ENCODE assay signal across 1 cellular context in the genomic region with DNA sequence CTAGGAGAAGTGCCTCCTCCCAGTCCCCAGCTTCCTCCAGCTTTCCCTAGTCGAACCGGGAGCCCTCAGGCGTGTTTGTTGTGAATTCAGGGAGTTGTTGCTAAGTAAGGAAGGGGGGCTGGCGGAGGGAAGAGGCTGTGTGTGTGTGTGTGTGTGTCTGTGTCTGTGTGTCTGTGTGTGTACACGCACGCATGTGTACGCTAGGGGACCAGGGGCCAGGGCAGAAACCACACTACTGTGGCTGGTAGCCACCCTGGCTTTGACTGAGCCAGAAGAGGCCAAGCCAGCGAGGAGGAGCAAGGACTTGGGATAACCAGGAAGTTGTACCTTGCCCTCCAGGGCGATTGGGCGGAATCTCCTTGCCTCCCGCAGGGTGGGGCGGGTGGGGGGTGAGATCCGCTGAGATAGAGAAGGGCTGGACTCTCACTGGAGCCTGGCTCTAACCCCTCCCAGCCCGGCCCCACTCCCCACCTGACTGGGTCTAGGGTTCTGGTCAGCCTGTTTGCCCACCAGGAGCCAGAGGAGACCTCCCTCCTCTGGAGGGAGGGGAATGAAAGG.
A peak's percentile ranks its signal among the peaks of the same experiment; 100 is the strongest.
TF ChIP-seq lines count a peak whose summit lies in the region.

No MANE protein-coding gene starts in this region.

TF ChIP-seq in HepG2, 621 proteins besides CTCF, POLR2A, EP300 and RAD21 (continues in another document):
- TF ChIP-seq TP53 (CRISPR knock-in tag; conservative IDR thresholded peaks at IDR 0.05) (no peak), SAP130 (CRISPR knock-in tag; IDR thresholded peaks at IDR 0.05; ENCODE audit: low read depth) (peak; percentile 42; the same call in 1 of the 2 replicates), ISX (CRISPR knock-in tag; conservative IDR thresholded peaks at IDR 0.05) (no peak), RBFOX2 (IDR thresholded peaks at IDR 0.05; ENCODE audit: low read depth, low read length) (no peak), SP140L (CRISPR knock-in tag; IDR thresholded peaks at IDR 0.05; ENCODE audit: borderline replicate concordance) (no peak), GPBP1L1 (CRISPR knock-in tag; IDR thresholded peaks at IDR 0.05) (no peak), IRX3 (CRISPR knock-in tag; IDR thresholded peaks at IDR 0.05; ENCODE audit: borderline replicate concordance, low read depth) (no peak), NPAS2 (CRISPR knock-in tag; IDR thresholded peaks at IDR 0.05; ENCODE audit: borderline replicate concordance) (no peak), ZNF878 (CRISPR knock-in tag; IDR thresholded peaks at IDR 0.05) (no peak), ZBTB7B (CRISPR knock-in tag; IDR thresholded peaks at IDR 0.05) (peak; percentile 10; the same call in 1 of the 2 replicates), ZNF83 (CRISPR knock-in tag; IDR thresholded peaks at IDR 0.05; ENCODE audit: borderline replicate concordance) (no peak), ZNF773 (CRISPR knock-in tag; IDR thresholded peaks at IDR 0.05; ENCODE audit: borderline replicate concordance) (no peak), ATF4 (CRISPR knock-in tag; IDR thresholded peaks at IDR 0.05) (no peak), ZNF234 (CRISPR knock-in tag; conservative IDR thresholded peaks at IDR 0.05) (no peak), SSRP1 (CRISPR knock-in tag; IDR thresholded peaks at IDR 0.05) (no peak), ONECUT2 (CRISPR knock-in tag; IDR thresholded peaks at IDR 0.05) (no peak), SYNCRIP (IDR thresholded peaks at IDR 0.05; ENCODE audit: insufficient read depth, low read depth, low read length) (no peak), HCFC1 (IDR thresholded peaks at IDR 0.05; ENCODE audit: low read depth, low read length) (no peak), JARID2 (CRISPR knock-in tag; IDR thresholded peaks at IDR 0.05; ENCODE audit: insufficient replicate concordance) (no peak), POLR2AphosphoS5 (IDR thresholded peaks at IDR 0.05; ENCODE audit: low read depth, low read length) (peak; percentile 61), ZNF34 (CRISPR knock-in tag; IDR thresholded peaks at IDR 0.05; ENCODE audit: borderline replicate concordance) (no peak), FOXK1 (CRISPR knock-in tag; IDR thresholded peaks at IDR 0.05; ENCODE audit: borderline replicate concordance, low read depth) (no peak), ZFP36 (IDR thresholded peaks at IDR 0.05; ENCODE audit: borderline replicate concordance, low read depth, low read length, partially characterized antibody) (no peak), NR2F1 (CRISPR knock-in tag; IDR thresholded peaks at IDR 0.05) (no peak; a peak in 1 of 4 replicates), SMYD3 (CRISPR knock-in tag; IDR thresholded peaks at IDR 0.05) (no peak), PCBP2 (optimal IDR thresholded peaks at IDR 0.05; ENCODE audit: low read depth, low read length, poor library complexity, severe bottlenecking) (no peak), ZNF292 (CRISPR knock-in tag; IDR thresholded peaks at IDR 0.05; ENCODE audit: borderline replicate concordance, low read depth) (no peak), GATAD2A (CRISPR knock-in tag; IDR thresholded peaks at IDR 0.05) (no peak; the same call in 1 of the 2 replicates), ZSCAN22 (CRISPR knock-in tag; IDR thresholded peaks at IDR 0.05) (no peak), ARID4A (CRISPR knock-in tag; IDR thresholded peaks at IDR 0.05; ENCODE audit: borderline replicate concordance) (peak; percentile 38; the same call in 1 of the 2 replicates), DBP (CRISPR knock-in tag; IDR thresholded peaks at IDR 0.05; ENCODE audit: not compliant biosample characterization) (no peak), NRL (CRISPR knock-in tag; IDR thresholded peaks at IDR 0.05; ENCODE audit: borderline replicate concordance) (0 out of 2 replicates have a peak, but pooled peaks have one; percentile 6), EZH2 (conservative IDR thresholded peaks at IDR 0.05; ENCODE audit: low read depth, low read length) (no peak), ZNF274 (CRISPR knock-in tag; IDR thresholded peaks at IDR 0.05) (no peak), KLF6 (CRISPR knock-in tag; IDR thresholded peaks at IDR 0.05) (no peak), KMT2B (CRISPR knock-in tag; IDR thresholded peaks at IDR 0.05) (no peak), AGO1 (IDR thresholded peaks at IDR 0.05; ENCODE audit: low read depth, low read length, poor library complexity, severe bottlenecking) (no peak), HMGXB3 (CRISPR knock-in tag; IDR thresholded peaks at IDR 0.05; ENCODE audit: borderline replicate concordance) (no peak)
- TF ChIP-seq, protein P1, sequence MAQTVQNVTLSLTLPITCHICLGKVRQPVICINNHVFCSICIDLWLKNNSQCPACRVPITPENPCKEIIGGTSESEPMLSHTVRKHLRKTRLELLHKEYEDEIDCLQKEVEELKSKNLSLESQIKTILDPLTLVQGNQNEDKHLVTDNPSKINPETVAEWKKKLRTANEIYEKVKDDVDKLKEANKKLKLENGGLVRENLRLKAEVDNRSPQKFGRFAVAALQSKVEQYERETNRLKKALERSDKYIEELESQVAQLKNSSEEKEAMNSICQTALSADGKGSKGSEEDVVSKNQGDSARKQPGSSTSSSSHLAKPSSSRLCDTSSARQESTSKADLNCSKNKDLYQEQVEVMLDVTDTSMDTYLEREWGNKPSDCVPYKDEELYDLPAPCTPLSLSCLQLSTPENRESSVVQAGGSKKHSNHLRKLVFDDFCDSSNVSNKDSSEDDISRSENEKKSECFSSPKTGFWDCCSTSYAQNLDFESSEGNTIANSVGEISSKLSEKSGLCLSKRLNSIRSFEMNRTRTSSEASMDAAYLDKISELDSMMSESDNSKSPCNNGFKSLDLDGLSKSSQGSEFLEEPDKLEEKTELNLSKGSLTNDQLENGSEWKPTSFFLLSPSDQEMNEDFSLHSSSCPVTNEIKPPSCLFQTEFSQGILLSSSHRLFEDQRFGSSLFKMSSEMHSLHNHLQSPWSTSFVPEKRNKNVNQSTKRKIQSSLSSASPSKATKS (CRISPR knock-in tag; IDR thresholded peaks at IDR 0.05): no peak
- TF ChIP-seq, protein P2, sequence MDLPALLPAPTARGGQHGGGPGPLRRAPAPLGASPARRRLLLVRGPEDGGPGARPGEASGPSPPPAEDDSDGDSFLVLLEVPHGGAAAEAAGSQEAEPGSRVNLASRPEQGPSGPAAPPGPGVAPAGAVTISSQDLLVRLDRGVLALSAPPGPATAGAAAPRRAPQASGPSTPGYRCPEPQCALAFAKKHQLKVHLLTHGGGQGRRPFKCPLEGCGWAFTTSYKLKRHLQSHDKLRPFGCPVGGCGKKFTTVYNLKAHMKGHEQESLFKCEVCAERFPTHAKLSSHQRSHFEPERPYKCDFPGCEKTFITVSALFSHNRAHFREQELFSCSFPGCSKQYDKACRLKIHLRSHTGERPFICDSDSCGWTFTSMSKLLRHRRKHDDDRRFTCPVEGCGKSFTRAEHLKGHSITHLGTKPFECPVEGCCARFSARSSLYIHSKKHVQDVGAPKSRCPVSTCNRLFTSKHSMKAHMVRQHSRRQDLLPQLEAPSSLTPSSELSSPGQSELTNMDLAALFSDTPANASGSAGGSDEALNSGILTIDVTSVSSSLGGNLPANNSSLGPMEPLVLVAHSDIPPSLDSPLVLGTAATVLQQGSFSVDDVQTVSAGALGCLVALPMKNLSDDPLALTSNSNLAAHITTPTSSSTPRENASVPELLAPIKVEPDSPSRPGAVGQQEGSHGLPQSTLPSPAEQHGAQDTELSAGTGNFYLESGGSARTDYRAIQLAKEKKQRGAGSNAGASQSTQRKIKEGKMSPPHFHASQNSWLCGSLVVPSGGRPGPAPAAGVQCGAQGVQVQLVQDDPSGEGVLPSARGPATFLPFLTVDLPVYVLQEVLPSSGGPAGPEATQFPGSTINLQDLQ (CRISPR knock-in tag; IDR thresholded peaks at IDR 0.05): no peak
- TF ChIP-seq, protein P3, sequence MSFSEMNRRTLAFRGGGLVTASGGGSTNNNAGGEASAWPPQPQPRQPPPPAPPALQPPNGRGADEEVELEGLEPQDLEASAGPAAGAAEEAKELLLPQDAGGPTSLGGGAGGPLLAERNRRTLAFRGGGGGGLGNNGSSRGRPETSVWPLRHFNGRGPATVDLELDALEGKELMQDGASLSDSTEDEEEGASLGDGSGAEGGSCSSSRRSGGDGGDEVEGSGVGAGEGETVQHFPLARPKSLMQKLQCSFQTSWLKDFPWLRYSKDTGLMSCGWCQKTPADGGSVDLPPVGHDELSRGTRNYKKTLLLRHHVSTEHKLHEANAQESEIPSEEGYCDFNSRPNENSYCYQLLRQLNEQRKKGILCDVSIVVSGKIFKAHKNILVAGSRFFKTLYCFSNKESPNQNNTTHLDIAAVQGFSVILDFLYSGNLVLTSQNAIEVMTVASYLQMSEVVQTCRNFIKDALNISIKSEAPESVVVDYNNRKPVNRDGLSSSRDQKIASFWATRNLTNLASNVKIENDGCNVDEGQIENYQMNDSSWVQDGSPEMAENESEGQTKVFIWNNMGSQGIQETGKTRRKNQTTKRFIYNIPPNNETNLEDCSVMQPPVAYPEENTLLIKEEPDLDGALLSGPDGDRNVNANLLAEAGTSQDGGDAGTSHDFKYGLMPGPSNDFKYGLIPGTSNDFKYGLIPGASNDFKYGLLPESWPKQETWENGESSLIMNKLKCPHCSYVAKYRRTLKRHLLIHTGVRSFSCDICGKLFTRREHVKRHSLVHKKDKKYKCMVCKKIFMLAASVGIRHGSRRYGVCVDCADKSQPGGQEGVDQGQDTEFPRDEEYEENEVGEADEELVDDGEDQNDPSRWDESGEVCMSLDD (CRISPR knock-in tag; IDR thresholded peaks at IDR 0.05; ENCODE audit: borderline replicate concordance): no peak
